In genomic region chr3:105965384-105965783, GRCh38 we compare ENCODE assay signal across 17 cellular contexts.
DNase-seq lines count a peak whose midpoint lies in the region; ATAC-seq and TF ChIP-seq lines count a peak whose summit lies in the region.
"Had no signal": no experiment of that assay in that cellular context is flagged by ENCODE, and none has a peak within 500 bp of the region (broad histone marks: within the 10 kb centered on the region; RNA-seq: fewer than 3 reads in every experiment).

No MANE protein-coding gene starts in this region.

- ATAC-seq in sciatic nerve = peak; percentile 90
- ATAC-seq in HG03521 (IDR thresholded peaks at IDR 0.05; ENCODE audit: unreplicated experiment) = no peak
- ATAC-seq: Panc1; stimulated activated effector memory CD8-positive, alpha-beta T cell treated with anti-CD3 and anti-CD28 coated beads, Interleukin-12 subunit alpha, Interleukin-12 subunit beta, amount 100 ng/mL, for 72 hours had no signal

- DNase-seq in EL (peak; percentile 39), astrocyte of the hippocampus (ENCODE audit: low read depth, low spot score) (peak; percentile 84), fibroblast of the aortic adventitia (ENCODE audit: low read depth) (peak; percentile 90), sciatic nerve (ENCODE audit: low spot score) (no peak), NCI-H1417 (lab: John Stamatoyannopoulos, UW) (no peak), cerebellar nuclear complex (lab: John Stamatoyannopoulos, UW) (no peak), activated T-cell treated with anti-CD3 and anti-CD28 coated beads for 4 hours (no peak)
- DNase-seq: CD4-positive, alpha-beta memory T cell; GDM1; islet precursor cell; NCI-H1417 treated with DMSO at 0.1 percent for 48 hours; NCI-H526; stimulated activated CD4-positive, alpha-beta T cell treated with anti-CD3 and anti-CD28 coated beads, Interleukin-4, amount 100 ng/mL, for 4 hours; T-helper 2 cell had no signal

- intact Hi-C loops in sciatic nerve (cut with DNase I) = no loop called here

- no peak for TF ChIP-seq CTCF in fibroblast of the aortic adventitia (IDR thresholded peaks at IDR 0.05; ENCODE audit: insufficient read depth, low read length)

- H3K4me3 ChIP-seq in fibroblast of the aortic adventitia (ENCODE audit: low read depth, low read length) = no peak overlapping the region

Comparison
In these comparisons a context has a peak if more than half of its experiments do, and no peak if none do; other contexts are left out.
1. DNase-seq: peak in EL (single experiment), astrocyte of the hippocampus (single experiment) and fibroblast of the aortic adventitia (single experiment); none in sciatic nerve (single experiment), NCI-H1417 (0 of 3), cerebellar nuclear complex (0 of 2) and activated T-cell treated with anti-CD3 and anti-CD28 coated beads for 4 hours (single experiment).